ENCODE assay signal across 10 cellular contexts in the genomic region with DNA sequence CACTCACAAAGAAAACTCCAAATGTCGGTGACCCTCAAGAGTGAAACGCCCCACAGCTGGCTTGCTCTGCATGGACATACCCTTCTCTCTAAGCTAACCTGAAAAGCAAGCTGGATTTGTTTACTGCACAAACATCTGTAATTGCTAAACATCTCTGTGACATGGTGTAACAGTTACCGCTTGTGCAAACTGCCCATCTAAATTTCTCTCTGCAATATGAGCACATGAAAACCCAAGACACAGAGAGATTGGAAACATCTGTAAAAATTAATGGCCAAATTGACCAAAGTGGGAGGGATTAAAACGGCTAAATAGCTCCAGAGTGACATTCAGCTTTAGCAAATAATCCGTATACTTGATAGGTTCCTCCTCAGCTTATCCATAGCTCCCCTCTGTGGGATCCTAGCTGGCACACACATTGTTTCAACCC.
DNase-seq lines count a peak whose midpoint lies in the region; ATAC-seq and TF ChIP-seq lines count a peak whose summit lies in the region.
"Had no signal": no experiment of that assay in that cellular context is flagged by ENCODE, and none has a peak within 500 bp of the region (broad histone marks: within the 10 kb centered on the region; RNA-seq: fewer than 3 reads in every experiment).

No MANE protein-coding gene starts in this region.

- intact Hi-C loops in left ventricle myocardium inferior (cut with micrococcal nuclease), result no loop called here

- H3K27me3 ChIP-seq in left ventricle myocardium inferior (ENCODE audit: low read depth), result no peaks in the 10 kb centered on the region
- H3K27me3 ChIP-seq: spleen had no signal

- peaks cover 32% of the 10 kb centered on the region for H3K36me3 Mint-ChIP-seq in stimulated activated effector memory CD8-positive, alpha-beta T cell treated with anti-CD3 and anti-CD28 coated beads, Interleukin-12 subunit alpha, Interleukin-12 subunit beta, amount 100 ng/mL, for 72 hours

- no peak for DNase-seq in left ventricle myocardium inferior
- DNase-seq in stimulated activated effector memory CD8-positive, alpha-beta T cell treated with anti-CD3 and anti-CD28 coated beads, Interleukin-12 subunit alpha, Interleukin-12 subunit beta, amount 100 ng/mL, for 72 hours (ENCODE audit: low spot score in 2 of 2), result no peak
- DNase-seq in islet precursor cell, result no peak
- DNase-seq: central memory CD4-positive, alpha-beta T cell; NCI-H187 treated with DMSO at 0.1 percent for 48 hours; spleen had no signal

- H3K9me3 ChIP-seq in HEK293 (ENCODE audit: control insufficient read depth, insufficient read depth, low read depth, low read length), result no peaks in the 10 kb centered on the region
- H3K9me3 ChIP-seq in left ventricle myocardium inferior (replicated peaks), result no peaks in the 10 kb centered on the region
- H3K9me3 ChIP-seq: spleen had no signal

- POLR2A ChIA-PET in HEK293 (lab: Yijun Ruan, JAX), result no interaction called here

- no peak overlapping the region for H3K4me3 Mint-ChIP-seq in stimulated activated effector memory CD8-positive, alpha-beta T cell treated with anti-CD3 and anti-CD28 coated beads, Interleukin-12 subunit alpha, Interleukin-12 subunit beta, amount 100 ng/mL, for 72 hours

- H3K27ac Mint-ChIP-seq in stimulated activated effector memory CD8-positive, alpha-beta T cell treated with anti-CD3 and anti-CD28 coated beads, Interleukin-12 subunit alpha, Interleukin-12 subunit beta, amount 100 ng/mL, for 72 hours, result peak overlapping the region; percentile 32

- H3K4me1 Mint-ChIP-seq in stimulated activated effector memory CD8-positive, alpha-beta T cell treated with anti-CD3 and anti-CD28 coated beads, Interleukin-12 subunit alpha, Interleukin-12 subunit beta, amount 100 ng/mL, for 72 hours, result peaks cover 52% of the 10 kb centered on the region

- no peaks in the 10 kb centered on the region for H3K9me3 Mint-ChIP-seq in stimulated activated effector memory CD8-positive, alpha-beta T cell treated with anti-CD3 and anti-CD28 coated beads, Interleukin-12 subunit alpha, Interleukin-12 subunit beta, amount 100 ng/mL, for 72 hours

- H3K4me1 ChIP-seq in HEK293 (ENCODE audit: control insufficient read depth, insufficient read depth, low read length), result peaks cover 11% of the 10 kb centered on the region
- H3K4me1 ChIP-seq in left ventricle myocardium inferior, result peaks cover 19% of the 10 kb centered on the region

- ATAC-seq in stimulated activated effector memory CD8-positive, alpha-beta T cell treated with anti-CD3 and anti-CD28 coated beads, Interleukin-12 subunit alpha, Interleukin-12 subunit beta, amount 100 ng/mL, for 72 hours, result no peak
- ATAC-seq in GM18868 (IDR thresholded peaks at IDR 0.05; ENCODE audit: unreplicated experiment) (no peak), GM21447 (IDR thresholded peaks at IDR 0.05; ENCODE audit: unreplicated experiment) (no peak)

- H3K27ac ChIP-seq in HEK293 (ENCODE audit: extremely low read depth, low read depth, low read length) (peak overlapping the region; percentile 45; the same call in 1 of the 2 replicates), angular gyrus (ENCODE audit: low read depth, low read length) (peak overlapping the region; percentile 62), left ventricle myocardium inferior (replicated peaks) (peak overlapping the region; percentile 71)

- CTCF ChIA-PET in HEK293 (lab: Yijun Ruan, JAX), result no interaction called here

- H3K36me3 ChIP-seq in HEK293 (ENCODE audit: control insufficient read depth in 2 of 2, insufficient read depth in 1 of 2, low read length in 2 of 2) (no peaks in the 10 kb centered on the region), left ventricle myocardium inferior (no peaks in the 10 kb centered on the region)
- H3K36me3 ChIP-seq: spleen had no signal

- no peak for TF ChIP-seq CTCF in HEK293 (tag by site-specific recombination; IDR thresholded peaks at IDR 0.05)
- no peak for TF ChIP-seq CTCF in left ventricle myocardium inferior (IDR thresholded peaks at IDR 0.05; ENCODE audit: borderline replicate concordance)

- H3K4me3 ChIP-seq in HEK293 (ENCODE audit: low read depth, low read length), result no peak overlapping the region
- peak overlapping the region; percentile 41 for H3K4me3 ChIP-seq in left ventricle myocardium inferior
- H3K4me3 ChIP-seq: spleen had no signal

TF ChIP-seq in HEK293, 187 proteins besides CTCF, POLR2A, EP300 and RAD21:
- TF ChIP-seq, protein P1, sequence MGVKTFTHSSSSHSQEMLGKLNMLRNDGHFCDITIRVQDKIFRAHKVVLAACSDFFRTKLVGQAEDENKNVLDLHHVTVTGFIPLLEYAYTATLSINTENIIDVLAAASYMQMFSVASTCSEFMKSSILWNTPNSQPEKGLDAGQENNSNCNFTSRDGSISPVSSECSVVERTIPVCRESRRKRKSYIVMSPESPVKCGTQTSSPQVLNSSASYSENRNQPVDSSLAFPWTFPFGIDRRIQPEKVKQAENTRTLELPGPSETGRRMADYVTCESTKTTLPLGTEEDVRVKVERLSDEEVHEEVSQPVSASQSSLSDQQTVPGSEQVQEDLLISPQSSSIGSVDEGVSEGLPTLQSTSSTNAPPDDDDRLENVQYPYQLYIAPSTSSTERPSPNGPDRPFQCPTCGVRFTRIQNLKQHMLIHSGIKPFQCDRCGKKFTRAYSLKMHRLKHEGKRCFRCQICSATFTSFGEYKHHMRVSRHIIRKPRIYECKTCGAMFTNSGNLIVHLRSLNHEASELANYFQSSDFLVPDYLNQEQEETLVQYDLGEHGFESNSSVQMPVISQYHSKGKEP (tag by site-specific recombination; IDR thresholded peaks at IDR 0.05), result no peak
- no peak for TF ChIP-seq ZNF354C (tag by site-specific recombination; IDR thresholded peaks at IDR 0.05; ENCODE audit: borderline replicate concordance, low read depth)
- TF ChIP-seq ZNF510 (tag by site-specific recombination; IDR thresholded peaks at IDR 0.05; ENCODE audit: insufficient replicate concordance), result no peak
- no peak for TF ChIP-seq ZNF747 (tag by site-specific recombination; IDR thresholded peaks at IDR 0.05)
- TF ChIP-seq ZNF302 (tag by site-specific recombination; IDR thresholded peaks at IDR 0.05; ENCODE audit: low read depth), result no peak
- no peak for TF ChIP-seq ZNF239 (tag by site-specific recombination; IDR thresholded peaks at IDR 0.05)
- TF ChIP-seq ZFP3 (tag by site-specific recombination; IDR thresholded peaks at IDR 0.05; ENCODE audit: low read depth), result no peak
- TF ChIP-seq, protein P2, sequence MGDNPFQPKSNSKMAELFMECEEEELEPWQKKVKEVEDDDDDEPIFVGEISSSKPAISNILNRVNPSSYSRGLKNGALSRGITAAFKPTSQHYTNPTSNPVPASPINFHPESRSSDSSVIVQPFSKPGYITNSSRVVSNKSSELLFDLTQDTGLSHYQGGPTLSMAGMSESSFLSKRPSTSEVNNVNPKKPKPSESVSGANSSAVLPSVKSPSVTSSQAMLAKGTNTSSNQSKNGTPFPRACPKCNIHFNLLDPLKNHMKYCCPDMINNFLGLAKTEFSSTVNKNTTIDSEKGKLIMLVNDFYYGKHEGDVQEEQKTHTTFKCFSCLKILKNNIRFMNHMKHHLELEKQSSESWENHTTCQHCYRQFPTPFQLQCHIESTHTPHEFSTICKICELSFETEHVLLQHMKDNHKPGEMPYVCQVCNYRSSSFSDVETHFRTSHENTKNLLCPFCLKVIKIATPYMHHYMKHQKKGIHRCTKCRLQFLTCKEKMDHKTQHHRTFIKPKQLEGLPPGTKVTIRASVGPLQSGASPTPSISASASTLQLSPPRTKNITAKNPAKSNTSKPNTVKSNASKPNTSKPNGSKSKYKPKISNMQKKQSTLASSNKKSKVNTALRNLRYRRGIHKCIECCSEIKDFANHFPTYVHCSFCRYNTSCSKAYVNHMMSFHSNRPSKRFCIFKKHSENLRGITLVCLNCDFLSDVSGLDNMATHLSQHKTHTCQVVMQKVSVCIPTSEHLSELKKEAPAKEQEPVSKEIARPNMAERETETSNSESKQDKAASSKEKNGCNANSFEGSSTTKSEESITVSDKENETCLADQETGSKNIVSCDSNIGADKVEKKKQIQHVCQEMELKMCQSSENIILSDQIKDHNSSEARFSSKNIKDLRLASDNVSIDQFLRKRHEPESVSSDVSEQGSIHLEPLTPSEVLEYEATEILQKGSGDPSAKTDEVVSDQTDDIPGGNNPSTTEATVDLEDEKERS (tag by site-specific recombination; IDR thresholded peaks at IDR 0.05), result no peak
- TF ChIP-seq, protein P3, sequence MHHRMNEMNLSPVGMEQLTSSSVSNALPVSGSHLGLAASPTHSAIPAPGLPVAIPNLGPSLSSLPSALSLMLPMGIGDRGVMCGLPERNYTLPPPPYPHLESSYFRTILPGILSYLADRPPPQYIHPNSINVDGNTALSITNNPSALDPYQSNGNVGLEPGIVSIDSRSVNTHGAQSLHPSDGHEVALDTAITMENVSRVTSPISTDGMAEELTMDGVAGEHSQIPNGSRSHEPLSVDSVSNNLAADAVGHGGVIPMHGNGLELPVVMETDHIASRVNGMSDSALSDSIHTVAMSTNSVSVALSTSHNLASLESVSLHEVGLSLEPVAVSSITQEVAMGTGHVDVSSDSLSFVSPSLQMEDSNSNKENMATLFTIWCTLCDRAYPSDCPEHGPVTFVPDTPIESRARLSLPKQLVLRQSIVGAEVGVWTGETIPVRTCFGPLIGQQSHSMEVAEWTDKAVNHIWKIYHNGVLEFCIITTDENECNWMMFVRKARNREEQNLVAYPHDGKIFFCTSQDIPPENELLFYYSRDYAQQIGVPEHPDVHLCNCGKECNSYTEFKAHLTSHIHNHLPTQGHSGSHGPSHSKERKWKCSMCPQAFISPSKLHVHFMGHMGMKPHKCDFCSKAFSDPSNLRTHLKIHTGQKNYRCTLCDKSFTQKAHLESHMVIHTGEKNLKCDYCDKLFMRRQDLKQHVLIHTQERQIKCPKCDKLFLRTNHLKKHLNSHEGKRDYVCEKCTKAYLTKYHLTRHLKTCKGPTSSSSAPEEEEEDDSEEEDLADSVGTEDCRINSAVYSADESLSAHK (tag by site-specific recombination; IDR thresholded peaks at IDR 0.05), result no peak
- no peak for TF ChIP-seq ZNF701 (tag by site-specific recombination; IDR thresholded peaks at IDR 0.05)
- no peak for TF ChIP-seq OVOL3 (tag by site-specific recombination; IDR thresholded peaks at IDR 0.05)
- TF ChIP-seq ZNF157 (tag by site-specific recombination; IDR thresholded peaks at IDR 0.05), result no peak
- no peak for TF ChIP-seq ZNF426 (tag by site-specific recombination; IDR thresholded peaks at IDR 0.05)
- no peak for TF ChIP-seq ZNF658 (tag by site-specific recombination; IDR thresholded peaks at IDR 0.05)
